In genomic region chr19:49151339-49152217, GRCh38 we compare ENCODE assay signal across 8 cellular contexts. TPM values are rescaled to one million over a fixed set of nuclear protein-coding genes. Genes with fewer than 3 reads are reported as not detected.
DNase-seq lines count a peak whose midpoint lies in the region; ATAC-seq, FAIRE-seq and TF ChIP-seq lines count a peak whose summit lies in the region.

No MANE protein-coding gene starts in this region.

- POLR2A ChIA-PET in HepG2 (lab: Yijun Ruan, JAX) = interaction anchor here (2.8 to 3.2 kb wide), 2 partner anchors 37 to 158 kb away, joined by 10 to 14 read pairs; partner anchors contain the start of genes GYS1, LIN7B and RUVBL2

- H3K27ac ChIP-seq in Karpas-422 (ENCODE audit: low read length) (no peak overlapping the region), RWPE2 (ENCODE audit: poor library complexity, severe bottlenecking) (no peak overlapping the region), HepG2 (ENCODE audit: extremely low read length, insufficient read depth, low read length) (no peak overlapping the region), thoracic aorta (peak overlapping the region; percentile 60 to 69)

- H2AFZ ChIP-seq in Karpas-422 (ENCODE audit: low read length) (no peak overlapping the region), HepG2 (ENCODE audit: low read length) (no peak overlapping the region)

- in situ Hi-C loops in HepG2 (cut with HindIII; ENCODE audit: extremely low pct_ligation_motif_present, low pct_unique_long_range_greater_than_20kb) = loop anchor here (5.0 kb wide), 1 partner anchor 34 kb away; the partner anchor contains the start of genes C19orf73 and PPFIA3

- no peak for TF ChIP-seq EP300 in HepG2 (IDR thresholded peaks at IDR 0.05; ENCODE audit: low read depth in 2 of 2, low read length in 2 of 2)
- TF ChIP-seq EP300 in HepG2 (CRISPR knock-in tag; IDR thresholded peaks at IDR 0.05; ENCODE audit: borderline replicate concordance) = no peak

- H3K9me3 ChIP-seq in Karpas-422 (ENCODE audit: low read length) (no peaks in the 10 kb centered on the region), RWPE2 (ENCODE audit: severe bottlenecking) (no peaks in the 10 kb centered on the region), HepG2 (ENCODE audit: low read length) (no peaks in the 10 kb centered on the region), thoracic aorta (no peaks in the 10 kb centered on the region)

- H3K36me3 Mint-ChIP-seq in chondrocyte (ENCODE audit: low read depth) = peaks cover 1% of the 10 kb centered on the region

- H3K27ac Mint-ChIP-seq in chondrocyte (ENCODE audit: unreplicated experiment) = no peak overlapping the region

- peak overlapping the region; percentile 91 for H3K4me3 Mint-ChIP-seq in chondrocyte (ENCODE audit: unreplicated experiment)

- H3K79me2 ChIP-seq in Karpas-422 (ENCODE audit: low read length) (no peaks in the 10 kb centered on the region), HepG2 (ENCODE audit: insufficient read depth, low read length) (no peaks in the 10 kb centered on the region)

- H3K27me3 ChIP-seq in Karpas-422 (ENCODE audit: low read length) (no peaks in the 10 kb centered on the region), RWPE2 (ENCODE audit: insufficient read depth, poor library complexity, severe bottlenecking) (no peaks in the 10 kb centered on the region), HepG2 (ENCODE audit: control insufficient read depth in 1 of 2, insufficient read depth in 2 of 2, low read length in 2 of 2) (no peaks in the 10 kb centered on the region; a peak in 2 of 5 replicates), thoracic aorta (replicated peaks; ENCODE audit: insufficient read depth) (no peaks in the 10 kb centered on the region)

- 42% methylated on average over 41 of the region's 42 CpGs for WGBS in HepG2 (ENCODE audit: low lambda C conversion rate)

- H3K36me3 ChIP-seq in Karpas-422 (ENCODE audit: insufficient read depth, low read length) (no peaks in the 10 kb centered on the region), RWPE2 (ENCODE audit: low read depth) (no peaks in the 10 kb centered on the region), HepG2 (replicated peaks in 1 of 2; ENCODE audit: control insufficient read depth in 1 of 2, insufficient read depth in 2 of 2, low read length in 2 of 2) (no peaks in the 10 kb centered on the region), thoracic aorta (no peaks in the 10 kb centered on the region)

- H3K4me1 ChIP-seq in Karpas-422 (ENCODE audit: low read length) (peaks cover 11% of the 10 kb centered on the region), RWPE2 (ENCODE audit: insufficient read depth, poor library complexity, severe bottlenecking) (no peaks in the 10 kb centered on the region), HepG2 (ENCODE audit: insufficient read depth, low read length) (peaks cover 63% of the 10 kb centered on the region), thoracic aorta (ENCODE audit: control insufficient read depth in 1 of 2, low read depth in 2 of 2) (peaks cover 19 to 32% of the 10 kb centered on the region in 2 donors)

- H3K4me2 ChIP-seq in Karpas-422 (ENCODE audit: low read depth, low read length, poor library complexity, severe bottlenecking) (no peak overlapping the region), HepG2 (ENCODE audit: low read depth, low read length) (peak overlapping the region; percentile 94)

- H3K4me3 ChIP-seq in Karpas-422 (ENCODE audit: low read length) (no peak overlapping the region), RWPE2 (ENCODE audit: severe bottlenecking) (no peak overlapping the region), HepG2 (replicated peaks in 1 of 3; ENCODE audit: insufficient read depth in 1 of 3, low read depth in 2 of 3, low read length in 3 of 3) (peak overlapping the region in 1 of 3 experiments; percentile 27; a peak in 1 of 6 replicates), thoracic aorta (peak overlapping the region; percentile 79)

- H3K27me3 Mint-ChIP-seq in chondrocyte (ENCODE audit: low read depth) = peaks cover 3% of the 10 kb centered on the region

- intact Hi-C loops in HepG2 (cut with micrococcal nuclease; ENCODE audit: unreplicated experiment) = loop anchor here (10.0 kb wide), 1 partner anchor 53 kb away; no protein-coding TSS in a partner anchor

- H4K20me1 ChIP-seq in Karpas-422 (ENCODE audit: insufficient read depth, low read depth, low read length) (no peaks in the 10 kb centered on the region), HepG2 (ENCODE audit: insufficient read depth, low read length) (no peaks in the 10 kb centered on the region)

- H3K9me2 ChIP-seq in Karpas-422 (replicated peaks; ENCODE audit: insufficient read depth, low read length) = no peaks in the 10 kb centered on the region

- H3K9ac ChIP-seq in Karpas-422 (ENCODE audit: low read length) (no peak overlapping the region), HepG2 (ENCODE audit: insufficient read depth, low read depth, low read length) (no peak overlapping the region)

- H3K4me1 Mint-ChIP-seq in chondrocyte (ENCODE audit: low read depth) = peaks cover 18% of the 10 kb centered on the region

- CTCF ChIA-PET in HepG2 (lab: Yijun Ruan, JAX; ENCODE audit: low intra/inter-chr PET ratio, low total read pairs) = no interaction called here

- DNase-seq in DMS 273 treated with DMSO at 0.1 percent for 48 hours (lab: John Stamatoyannopoulos, UW) (peak; percentile 75), Karpas-422 (peak; percentile 76), RWPE2 (ENCODE audit: low spot score) (peak; percentile 97), chondrocyte (ENCODE audit: low spot score) (no peak), HepG2 (ENCODE audit: low spot score) (no peak), thoracic aorta (ENCODE audit: low spot score) (no peak)

- TF ChIP-seq POLR2A in HepG2 (IDR thresholded peaks at IDR 0.05; ENCODE audit: insufficient read depth in 1 of 2, low read depth in 2 of 2, low read length in 2 of 2) = no peak

- TF ChIP-seq RAD21 in HepG2 (CRISPR knock-in tag; IDR thresholded peaks at IDR 0.05) = no peak

- ATAC-seq in RWPE2 (ENCODE audit: low read depth) = peak; percentile 74
- ATAC-seq in HepG2 = peak; percentile 5; the same call in 1 of the 3 replicates
- ATAC-seq in thoracic aorta (ENCODE audit: insufficient number of reproducible peaks, low FRiP score, low read depth) = no peak
- ATAC-seq in HG03378 (IDR thresholded peaks at IDR 0.05; ENCODE audit: unreplicated experiment) = no peak
- ATAC-seq in HG02973 (IDR thresholded peaks at IDR 0.05; ENCODE audit: unreplicated experiment) = no peak

- TF ChIP-seq CTCF in RWPE2 (IDR thresholded peaks at IDR 0.05; ENCODE audit: poor library complexity, severe bottlenecking) (no peak), chondrocyte (IDR thresholded peaks at IDR 0.05) (no peak), HepG2 (CRISPR knock-in tag; IDR thresholded peaks at IDR 0.05) (no peak), thoracic aorta (IDR thresholded peaks at IDR 0.05) (no peak)

- no peak for FAIRE-seq in HepG2 (lab: Jason Lieb, UNC)

- no TSS peak for BruUV-seq in HepG2 (replicated peaks; lab: Mats Ljungman, UMichigan)

- peaks cover 3% of the 10 kb centered on the region for H3K9me3 Mint-ChIP-seq in chondrocyte (ENCODE audit: low read depth)

RNA-seq across cellular contexts. Expression of gene HRC, which starts 3.6 kb away (rescaled TPM):
- total RNA-seq in Karpas-422 (2014; rRNA removed; shearing (Covaris generic); ENCODE audit: low replicate concordance) = not detected in 2 replicates
- not detected in 3 replicates for total RNA-seq in chondrocyte
- total RNA-seq in HepG2 (2016; rRNA removed; fragmentation: Illumina TruSeq; extraction: Trizol) = 1.5 and 3.6 TPM in 2 replicates
- 0.18 and 0.20 TPM in 2 replicates for total RNA-seq in HepG2 (2016; cell fraction: cytosol; rRNA removed; fragmentation: Illumina TruSeq; extraction: Trizol; ENCODE audit: low read depth)
- total RNA-seq in HepG2 (2016; cell fraction: insoluble cytoplasmic fraction; rRNA removed; fragmentation: Illumina TruSeq; extraction: Trizol) = 1.0 and 4.4 TPM in 2 replicates
- 0.24 and 0.46 TPM in 2 replicates for total RNA-seq in HepG2 (2016; cell fraction: membrane; rRNA removed; fragmentation: Illumina TruSeq; extraction: Trizol)
- total RNA-seq in HepG2 (2016; cell fraction: nucleus; rRNA removed; fragmentation: Illumina TruSeq; extraction: Trizol) = 2.5 and 3.4 TPM in 2 replicates
- 15.4 and 26.4 TPM in 2 replicates for polyA plus RNA-seq in HepG2 (2011; rRNA removed)
- 13.5 and 21.9 TPM in 2 replicates for polyA plus RNA-seq in HepG2 (2011; cell fraction: cytosol; rRNA removed)
- polyA plus RNA-seq in HepG2 (2011; cell fraction: nucleus; rRNA removed) = 13.0 and 19.9 TPM in 2 replicates
- polyA plus RNA-seq in HepG2 (2012) = 17.7 and 25.6 TPM in 2 replicates
- polyA plus RNA-seq in HepG2 (2016; cell fraction: cytosol; fragmentation: Illumina TruSeq; extraction: Trizol; ENCODE audit: low read depth) = 0.20 and 0.45 TPM in 2 replicates
- 1.3 and 2.6 TPM in 2 replicates for polyA plus RNA-seq in HepG2 (2016; cell fraction: insoluble cytoplasmic fraction; fragmentation: Illumina TruSeq; extraction: Trizol; ENCODE audit: low read depth)
- polyA plus RNA-seq in HepG2 (2016; cell fraction: membrane; fragmentation: Illumina TruSeq; extraction: Trizol; ENCODE audit: low read depth) = 0.15 and 0.74 TPM in 2 replicates
- 7.3 and 9.2 TPM in 2 replicates for polyA plus RNA-seq in HepG2 (2016; cell fraction: nucleus; fragmentation: Illumina TruSeq; extraction: Trizol; ENCODE audit: insufficient read depth, low read depth)
- polyA minus RNA-seq in HepG2 (2011; rRNA and poly(A)+ RNA removed; ENCODE audit: low replicate concordance) = 0.28 and 5.1 TPM in 2 replicates
- polyA minus RNA-seq in HepG2 (2011; cell fraction: cytosol; rRNA and poly(A)+ RNA removed) = 3.9 and 8.6 TPM in 2 replicates
- 2.2 and 4.6 TPM in 2 replicates for polyA minus RNA-seq in HepG2 (2011; cell fraction: nucleus; rRNA and poly(A)+ RNA removed)
- 1 to 10 TPM; 2.2 to 6.5 TPM for total RNA-seq in thoracic aorta

RNA-seq across cellular contexts. Expression of gene TRPM4, which starts 6.0 kb away (rescaled TPM):
- not detected in 2 replicates for total RNA-seq in Karpas-422 (2014; rRNA removed; shearing (Covaris generic); ENCODE audit: low replicate concordance)
- total RNA-seq in chondrocyte = 42.2 to 53.4 TPM (median 50.2 TPM) in 3 replicates
- total RNA-seq in HepG2 (2016; rRNA removed; fragmentation: Illumina TruSeq; extraction: Trizol) = 1.7 and 1.9 TPM in 2 replicates
- 0.91 and 1.1 TPM in 2 replicates for total RNA-seq in HepG2 (2016; cell fraction: cytosol; rRNA removed; fragmentation: Illumina TruSeq; extraction: Trizol; ENCODE audit: low read depth)
- total RNA-seq in HepG2 (2016; cell fraction: insoluble cytoplasmic fraction; rRNA removed; fragmentation: Illumina TruSeq; extraction: Trizol) = 1.2 and 1.5 TPM in 2 replicates
- 1.2 and 1.6 TPM in 2 replicates for total RNA-seq in HepG2 (2016; cell fraction: membrane; rRNA removed; fragmentation: Illumina TruSeq; extraction: Trizol)
- 3.3 and 3.9 TPM in 2 replicates for total RNA-seq in HepG2 (2016; cell fraction: nucleus; rRNA removed; fragmentation: Illumina TruSeq; extraction: Trizol)
- polyA plus RNA-seq in HepG2 (2011; rRNA removed) = 4.3 and 6.3 TPM in 2 replicates
- 3.2 and 3.5 TPM in 2 replicates for polyA plus RNA-seq in HepG2 (2011; cell fraction: cytosol; rRNA removed)
- 27.5 and 33.2 TPM in 2 replicates for polyA plus RNA-seq in HepG2 (2011; cell fraction: nucleus; rRNA removed)
- polyA plus RNA-seq in HepG2 (2012) = 6.3 and 7.5 TPM in 2 replicates
- polyA plus RNA-seq in HepG2 (2016; cell fraction: cytosol; fragmentation: Illumina TruSeq; extraction: Trizol; ENCODE audit: low read depth) = 0.50 and 0.69 TPM in 2 replicates
- polyA plus RNA-seq in HepG2 (2016; cell fraction: insoluble cytoplasmic fraction; fragmentation: Illumina TruSeq; extraction: Trizol; ENCODE audit: low read depth) = 0.73 and 1.3 TPM in 2 replicates
- polyA plus RNA-seq in HepG2 (2016; cell fraction: membrane; fragmentation: Illumina TruSeq; extraction: Trizol; ENCODE audit: low read depth) = 1.1 TPM in 2 replicates
- 6.3 and 6.9 TPM in 2 replicates for polyA plus RNA-seq in HepG2 (2016; cell fraction: nucleus; fragmentation: Illumina TruSeq; extraction: Trizol; ENCODE audit: insufficient read depth, low read depth)
- 4.8 and 7.6 TPM in 2 replicates for polyA minus RNA-seq in HepG2 (2011; rRNA and poly(A)+ RNA removed; ENCODE audit: low replicate concordance)
- 1.8 and 3.2 TPM in 2 replicates for polyA minus RNA-seq in HepG2 (2011; cell fraction: cytosol; rRNA and poly(A)+ RNA removed)
- 5.5 and 6.3 TPM in 2 replicates for polyA minus RNA-seq in HepG2 (2011; cell fraction: nucleus; rRNA and poly(A)+ RNA removed)
- total RNA-seq in thoracic aorta = 10 to 100 TPM; 48.3 to 65.9 TPM

RNA-seq across cellular contexts. Expression of gene PPFIA3, which starts 32.2 kb away (rescaled TPM):
- 5.4 and 7.9 TPM in 2 replicates for total RNA-seq in Karpas-422 (2014; rRNA removed; shearing (Covaris generic); ENCODE audit: low replicate concordance)
- total RNA-seq in chondrocyte = 12.7 to 14.4 TPM (median 13.9 TPM) in 3 replicates
- total RNA-seq in HepG2 (2016; rRNA removed; fragmentation: Illumina TruSeq; extraction: Trizol) = 6.3 and 8.6 TPM in 2 replicates
- total RNA-seq in HepG2 (2016; cell fraction: cytosol; rRNA removed; fragmentation: Illumina TruSeq; extraction: Trizol; ENCODE audit: low read depth) = 1.9 and 2.7 TPM in 2 replicates
- total RNA-seq in HepG2 (2016; cell fraction: insoluble cytoplasmic fraction; rRNA removed; fragmentation: Illumina TruSeq; extraction: Trizol) = 6.5 and 8.9 TPM in 2 replicates
- total RNA-seq in HepG2 (2016; cell fraction: membrane; rRNA removed; fragmentation: Illumina TruSeq; extraction: Trizol) = 4.5 and 5.6 TPM in 2 replicates
- 8.1 and 9.0 TPM in 2 replicates for total RNA-seq in HepG2 (2016; cell fraction: nucleus; rRNA removed; fragmentation: Illumina TruSeq; extraction: Trizol)
- 6.7 and 8.9 TPM in 2 replicates for polyA plus RNA-seq in HepG2 (2011; rRNA removed)
- polyA plus RNA-seq in HepG2 (2011; cell fraction: cytosol; rRNA removed) = 6.0 and 7.5 TPM in 2 replicates
- polyA plus RNA-seq in HepG2 (2011; cell fraction: nucleus; rRNA removed) = 37.0 and 50.3 TPM in 2 replicates
- 9.4 and 9.5 TPM in 2 replicates for polyA plus RNA-seq in HepG2 (2012)
- 1.9 and 2.8 TPM in 2 replicates for polyA plus RNA-seq in HepG2 (2016; cell fraction: cytosol; fragmentation: Illumina TruSeq; extraction: Trizol; ENCODE audit: low read depth)
- 6.2 and 6.5 TPM in 2 replicates for polyA plus RNA-seq in HepG2 (2016; cell fraction: insoluble cytoplasmic fraction; fragmentation: Illumina TruSeq; extraction: Trizol; ENCODE audit: low read depth)
- polyA plus RNA-seq in HepG2 (2016; cell fraction: membrane; fragmentation: Illumina TruSeq; extraction: Trizol; ENCODE audit: low read depth) = 3.3 and 4.2 TPM in 2 replicates
- 21.5 and 24.1 TPM in 2 replicates for polyA plus RNA-seq in HepG2 (2016; cell fraction: nucleus; fragmentation: Illumina TruSeq; extraction: Trizol; ENCODE audit: insufficient read depth, low read depth)
- 8.5 and 15.8 TPM in 2 replicates for polyA minus RNA-seq in HepG2 (2011; rRNA and poly(A)+ RNA removed; ENCODE audit: low replicate concordance)
- polyA minus RNA-seq in HepG2 (2011; cell fraction: cytosol; rRNA and poly(A)+ RNA removed) = 4.9 and 5.9 TPM in 2 replicates
- polyA minus RNA-seq in HepG2 (2011; cell fraction: nucleus; rRNA and poly(A)+ RNA removed) = 13.8 and 16.6 TPM in 2 replicates
- 1 to 10 TPM; 2.7 to 5.0 TPM for total RNA-seq in thoracic aorta

RNA-seq across cellular contexts. Expression of gene C19orf73, which starts 32.6 kb away (rescaled TPM):
- 3.4 and 5.5 TPM in 2 replicates for total RNA-seq in Karpas-422 (2014; rRNA removed; shearing (Covaris generic); ENCODE audit: low replicate concordance)
- 1.1 to 1.7 TPM (median 1.6 TPM) in 3 replicates for total RNA-seq in chondrocyte
- total RNA-seq in HepG2 (2016; rRNA removed; fragmentation: Illumina TruSeq; extraction: Trizol) = 0.80 and 1.4 TPM in 2 replicates
- 1.6 and 3.1 TPM in 2 replicates for total RNA-seq in HepG2 (2016; cell fraction: cytosol; rRNA removed; fragmentation: Illumina TruSeq; extraction: Trizol; ENCODE audit: low read depth)
- 1.6 and 1.9 TPM in 2 replicates for total RNA-seq in HepG2 (2016; cell fraction: insoluble cytoplasmic fraction; rRNA removed; fragmentation: Illumina TruSeq; extraction: Trizol)
- total RNA-seq in HepG2 (2016; cell fraction: membrane; rRNA removed; fragmentation: Illumina TruSeq; extraction: Trizol) = 2.1 and 2.4 TPM in 2 replicates
- total RNA-seq in HepG2 (2016; cell fraction: nucleus; rRNA removed; fragmentation: Illumina TruSeq; extraction: Trizol) = 0.59 and 0.94 TPM in 2 replicates
- 1.5 and 3.0 TPM in 2 replicates for polyA plus RNA-seq in HepG2 (2011; rRNA removed)
- 2.6 TPM in 2 replicates for polyA plus RNA-seq in HepG2 (2011; cell fraction: cytosol; rRNA removed)
- 3.8 and 4.8 TPM in 2 replicates for polyA plus RNA-seq in HepG2 (2011; cell fraction: nucleus; rRNA removed)
- polyA plus RNA-seq in HepG2 (2012) = 1.1 and 1.9 TPM in 2 replicates
- polyA plus RNA-seq in HepG2 (2016; cell fraction: cytosol; fragmentation: Illumina TruSeq; extraction: Trizol; ENCODE audit: low read depth) = 2.0 and 2.7 TPM in 2 replicates
- 1.6 and 2.2 TPM in 2 replicates for polyA plus RNA-seq in HepG2 (2016; cell fraction: insoluble cytoplasmic fraction; fragmentation: Illumina TruSeq; extraction: Trizol; ENCODE audit: low read depth)
- 1.5 and 1.6 TPM in 2 replicates for polyA plus RNA-seq in HepG2 (2016; cell fraction: membrane; fragmentation: Illumina TruSeq; extraction: Trizol; ENCODE audit: low read depth)
- polyA plus RNA-seq in HepG2 (2016; cell fraction: nucleus; fragmentation: Illumina TruSeq; extraction: Trizol; ENCODE audit: insufficient read depth, low read depth) = 0.74 TPM in 1 of 2 replicates, not detected in the other
- 1.3 TPM in 2 replicates for polyA minus RNA-seq in HepG2 (2011; rRNA and poly(A)+ RNA removed; ENCODE audit: low replicate concordance)
- polyA minus RNA-seq in HepG2 (2011; cell fraction: cytosol; rRNA and poly(A)+ RNA removed) = 0.89 and 1.2 TPM in 2 replicates
- polyA minus RNA-seq in HepG2 (2011; cell fraction: nucleus; rRNA and poly(A)+ RNA removed) = 1.8 and 3.0 TPM in 2 replicates
- not detected for total RNA-seq in thoracic aorta

RNA-seq across cellular contexts. Expression of gene LIN7B, which starts 37.4 kb away (rescaled TPM):
- total RNA-seq in Karpas-422 (2014; rRNA removed; shearing (Covaris generic); ENCODE audit: low replicate concordance) = 6.4 and 23.4 TPM in 2 replicates
- total RNA-seq in chondrocyte (12.7 to 14.3 TPM (median 13.9 TPM) in 3 replicates), HepG2 (2016; rRNA removed; fragmentation: Illumina TruSeq; extraction: Trizol) (3.5 and 5.3 TPM in 2 replicates), thoracic aorta (10 to 100 TPM in 1 of 2 donors, not detected in 1; 19.8 TPM)
- total RNA-seq in HepG2 (2016; cell fraction: cytosol; rRNA removed; fragmentation: Illumina TruSeq; extraction: Trizol; ENCODE audit: low read depth) = 5.6 and 7.0 TPM in 2 replicates
- 2.9 and 5.2 TPM in 2 replicates for total RNA-seq in HepG2 (2016; cell fraction: insoluble cytoplasmic fraction; rRNA removed; fragmentation: Illumina TruSeq; extraction: Trizol)
- 6.4 and 6.9 TPM in 2 replicates for total RNA-seq in HepG2 (2016; cell fraction: membrane; rRNA removed; fragmentation: Illumina TruSeq; extraction: Trizol)
- total RNA-seq in HepG2 (2016; cell fraction: nucleus; rRNA removed; fragmentation: Illumina TruSeq; extraction: Trizol) = 3.4 and 4.1 TPM in 2 replicates
- polyA plus RNA-seq in HepG2 (2011; rRNA removed) = 7.6 and 8.6 TPM in 2 replicates
- polyA plus RNA-seq in HepG2 (2011; cell fraction: cytosol; rRNA removed) = 5.0 and 9.3 TPM in 2 replicates
- 15.9 and 17.9 TPM in 2 replicates for polyA plus RNA-seq in HepG2 (2011; cell fraction: nucleus; rRNA removed)
- 3.9 and 4.2 TPM in 2 replicates for polyA plus RNA-seq in HepG2 (2012)
- polyA plus RNA-seq in HepG2 (2016; cell fraction: cytosol; fragmentation: Illumina TruSeq; extraction: Trizol; ENCODE audit: low read depth) = 4.7 and 5.8 TPM in 2 replicates
- 3.3 and 3.7 TPM in 2 replicates for polyA plus RNA-seq in HepG2 (2016; cell fraction: insoluble cytoplasmic fraction; fragmentation: Illumina TruSeq; extraction: Trizol; ENCODE audit: low read depth)
- 2.7 and 6.8 TPM in 2 replicates for polyA plus RNA-seq in HepG2 (2016; cell fraction: membrane; fragmentation: Illumina TruSeq; extraction: Trizol; ENCODE audit: low read depth)
- 8.3 and 9.6 TPM in 2 replicates for polyA plus RNA-seq in HepG2 (2016; cell fraction: nucleus; fragmentation: Illumina TruSeq; extraction: Trizol; ENCODE audit: insufficient read depth, low read depth)
- polyA minus RNA-seq in HepG2 (2011; rRNA and poly(A)+ RNA removed; ENCODE audit: low replicate concordance) = 3.8 and 4.0 TPM in 2 replicates
- polyA minus RNA-seq in HepG2 (2011; cell fraction: cytosol; rRNA and poly(A)+ RNA removed) = 0.88 and 1.7 TPM in 2 replicates
- polyA minus RNA-seq in HepG2 (2011; cell fraction: nucleus; rRNA and poly(A)+ RNA removed) = 4.9 and 8.3 TPM in 2 replicates

Comparison
In these comparisons a context has a peak if more than half of its experiments do, and no peak if none do; other contexts are left out.
1. DNase-seq: peak in DMS 273 treated with DMSO at 0.1 percent for 48 hours (single experiment), Karpas-422 (single experiment) and RWPE2 (single experiment); none in chondrocyte (single experiment), HepG2 (single experiment) and thoracic aorta (single experiment).
2. H3K27ac ChIP-seq: peak in thoracic aorta (2 of 2); none in Karpas-422 (single experiment), RWPE2 (single experiment) and HepG2 (single experiment).
3. ATAC-seq: peak in RWPE2 (single experiment) and HepG2 (single experiment); none in thoracic aorta (single experiment), HG03378 (single experiment) and HG02973 (single experiment).